ENCODE assay signal across 19 cellular contexts in the genomic region with DNA sequence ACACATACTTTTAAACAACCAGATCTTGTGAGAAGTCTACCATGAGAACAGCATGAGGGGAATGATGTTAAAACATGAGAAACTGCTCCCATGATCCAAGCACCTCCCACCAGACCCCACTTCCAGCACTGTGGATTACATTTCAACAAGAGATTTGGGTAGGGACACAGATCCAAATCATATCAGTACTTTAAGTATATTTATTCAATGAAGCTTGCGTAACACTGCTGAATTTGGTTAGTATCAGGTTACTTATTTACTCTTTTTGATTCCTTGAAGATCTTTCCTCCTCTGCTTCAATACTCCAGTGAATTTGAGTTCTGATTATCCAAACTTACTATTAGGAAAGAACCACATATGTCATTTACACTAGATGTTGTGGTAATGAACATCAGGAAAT.
"Had no signal": no experiment of that assay in that cellular context is flagged by ENCODE, and none has a peak within 500 bp of the region (broad histone marks: within the 10 kb centered on the region; RNA-seq: fewer than 3 reads in every experiment).

No MANE protein-coding gene starts in this region.

- H3K27me3 ChIP-seq: body of pancreas, dorsolateral prefrontal cortex, testis had no signal

- H3K36me3 ChIP-seq: left ventricle myocardium inferior had no signal

- DNase-seq: activated CD4-positive, alpha-beta T cell treated with anti-CD3 and anti-CD28 coated beads, Interleukin-2, amount 10 ng/mL, durations not matched to agents 7 days and 5 days; activated CD8-positive, alpha-beta T cell treated with anti-CD3 and anti-CD28 coated beads, Interleukin-2, amount 10 ng/mL, durations not matched to agents 7 days and 5 days; activated naive CD4-positive, alpha-beta T cell treated with anti-CD3 and anti-CD28 coated beads for 36 hours; activated T-cell treated with anti-CD3 and anti-CD28 coated beads, Interleukin-2, amount 50 U/mL, for 24 hours; body of pancreas; dorsolateral prefrontal cortex; head of caudate nucleus; left ventricle myocardium inferior; mucosa of descending colon; naive B cell; right cardiac atrium; stimulated activated CD4-positive, alpha-beta T cell treated with anti-CD3 and anti-CD28 coated beads, Interleukin-4, amount 100 ng/mL, for 4 hours; testis had no signal

- H3K27ac ChIP-seq: body of pancreas, dorsolateral prefrontal cortex, left ventricle myocardium inferior, testis had no signal

- H3K36me3 Mint-ChIP-seq: naive B cell; stimulated activated memory B cell treated with anti-CD40 and anti-IgM and Interleukin-4, amounts not matched to agents 10 μg/mL and 1 μg/mL and 100 μg/mL, for 72 hours; type B pancreatic cell had no signal

- H3K27ac Mint-ChIP-seq: activated CD4-positive, alpha-beta T cell treated with anti-CD3 and anti-CD28 coated beads, Interleukin-2, amount 10 ng/mL, durations not matched to agents 7 days and 5 days; activated CD8-positive, alpha-beta T cell treated with anti-CD3 and anti-CD28 coated beads, Interleukin-2, amount 10 ng/mL, durations not matched to agents 7 days and 5 days; activated naive CD4-positive, alpha-beta T cell treated with anti-CD3 and anti-CD28 coated beads for 36 hours; activated T-cell treated with anti-CD3 and anti-CD28 coated beads, Interleukin-2, amount 50 U/mL, for 24 hours; naive B cell; progenitor cell of endocrine pancreas; stimulated activated memory B cell treated with anti-CD40 and anti-IgM and Interleukin-4, amounts not matched to agents 10 μg/mL and 1 μg/mL and 100 μg/mL, for 72 hours; T-helper 1 cell treated with Interleukin-12 subunit alpha and Interleukin-12 subunit beta and Interleukin-4 antibody, amounts not matched to agents 30 μg/mL and 1 μg/mL, for 36 hours; type B pancreatic cell had no signal

- H3K4me3 Mint-ChIP-seq: activated CD4-positive, alpha-beta T cell treated with anti-CD3 and anti-CD28 coated beads, Interleukin-2, amount 10 ng/mL, durations not matched to agents 7 days and 5 days; activated CD8-positive, alpha-beta T cell treated with anti-CD3 and anti-CD28 coated beads, Interleukin-2, amount 10 ng/mL, durations not matched to agents 7 days and 5 days; activated naive CD4-positive, alpha-beta T cell treated with anti-CD3 and anti-CD28 coated beads for 36 hours; activated T-cell treated with anti-CD3 and anti-CD28 coated beads, Interleukin-2, amount 50 U/mL, for 24 hours; naive B cell; neural crest cell; stimulated activated memory B cell treated with anti-CD40 and anti-IgM and Interleukin-4, amounts not matched to agents 10 μg/mL and 1 μg/mL and 100 μg/mL, for 72 hours; T-helper 1 cell treated with Interleukin-12 subunit alpha and Interleukin-12 subunit beta and Interleukin-4 antibody, amounts not matched to agents 30 μg/mL and 1 μg/mL, for 36 hours; type B pancreatic cell had no signal

- H3K4me1 Mint-ChIP-seq: activated CD4-positive, alpha-beta T cell treated with anti-CD3 and anti-CD28 coated beads, Interleukin-2, amount 10 ng/mL, durations not matched to agents 7 days and 5 days; naive B cell; stimulated activated memory B cell treated with anti-CD40 and anti-IgM and Interleukin-4, amounts not matched to agents 10 μg/mL and 1 μg/mL and 100 μg/mL, for 72 hours had no signal

- H3K4me3 ChIP-seq: body of pancreas, dorsolateral prefrontal cortex, left ventricle myocardium inferior, mucosa of descending colon, testis had no signal

- H3K9me3 Mint-ChIP-seq: activated CD4-positive, alpha-beta T cell treated with anti-CD3 and anti-CD28 coated beads, Interleukin-2, amount 10 ng/mL, durations not matched to agents 7 days and 5 days; activated naive CD4-positive, alpha-beta T cell treated with anti-CD3 and anti-CD28 coated beads for 36 hours; activated T-cell treated with anti-CD3 and anti-CD28 coated beads, Interleukin-2, amount 50 U/mL, for 24 hours; stimulated activated memory B cell treated with anti-CD40 and anti-IgM and Interleukin-4, amounts not matched to agents 10 μg/mL and 1 μg/mL and 100 μg/mL, for 72 hours; T-helper 1 cell treated with Interleukin-12 subunit alpha and Interleukin-12 subunit beta and Interleukin-4 antibody, amounts not matched to agents 30 μg/mL and 1 μg/mL, for 36 hours had no signal

- H3K4me1 ChIP-seq: body of pancreas, left ventricle myocardium inferior, testis had no signal

- ATAC-seq: activated CD4-positive, CD25-positive, alpha-beta regulatory T cell treated with anti-CD3 and anti-CD28 coated beads, Interleukin-2, amount 50 U/mL, for 24 hours; activated CD8-positive, alpha-beta T cell treated with anti-CD3 and anti-CD28 coated beads, Interleukin-2, amount 10 ng/mL, durations not matched to agents 7 days and 5 days; body of pancreas; mucosa of descending colon; right cardiac atrium; stimulated activated memory B cell treated with anti-CD40 and anti-IgM and Interleukin-4, amounts not matched to agents 10 μg/mL and 1 μg/mL and 100 μg/mL, for 72 hours had no signal

- H3K27me3 Mint-ChIP-seq: activated CD4-positive, alpha-beta T cell treated with anti-CD3 and anti-CD28 coated beads, Interleukin-2, amount 10 ng/mL, durations not matched to agents 7 days and 5 days; activated T-cell treated with anti-CD3 and anti-CD28 coated beads, Interleukin-2, amount 50 U/mL, for 24 hours; naive B cell; progenitor cell of endocrine pancreas; stimulated activated memory B cell treated with anti-CD40 and anti-IgM and Interleukin-4, amounts not matched to agents 10 μg/mL and 1 μg/mL and 100 μg/mL, for 72 hours had no signal

- H3K9me3 ChIP-seq: body of pancreas, left ventricle myocardium inferior, mucosa of descending colon, testis had no signal
